12 cellular contexts compared by ENCODE assay signal in the genomic region with DNA sequence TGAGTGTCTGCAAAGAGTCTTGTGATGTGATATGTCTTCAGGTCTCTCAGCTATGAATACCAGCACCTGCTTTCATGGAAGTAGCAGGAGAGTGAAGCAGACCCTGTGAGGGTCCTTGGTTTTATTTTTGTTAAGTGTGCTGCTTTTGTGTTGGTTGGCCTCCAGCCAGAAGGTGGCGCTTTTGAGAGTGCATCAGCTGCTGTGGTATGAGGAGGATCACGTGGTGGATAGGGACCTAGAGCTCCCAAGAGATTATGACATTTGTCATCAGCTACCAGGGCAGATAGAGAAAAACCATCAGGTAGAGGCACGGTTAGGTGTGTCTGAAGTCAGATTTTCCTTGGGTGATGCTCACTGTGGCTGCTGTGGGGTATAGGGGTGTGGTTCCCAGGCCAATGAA.
DNase-seq lines count a peak whose midpoint lies in the region; ATAC-seq and TF ChIP-seq lines count a peak whose summit lies in the region.
"Had no signal": no experiment of that assay in that cellular context is flagged by ENCODE, and none has a peak within 500 bp of the region (broad histone marks: within the 10 kb centered on the region; RNA-seq: fewer than 3 reads in every experiment).

No MANE protein-coding gene starts in this region.

- H3K27me3 ChIP-seq in SK-N-SH (ENCODE audit: insufficient read depth), result no peaks in the 10 kb centered on the region
- no peaks in the 10 kb centered on the region for H3K27me3 ChIP-seq in esophagus squamous epithelium
- H3K27me3 ChIP-seq in GM23248 (replicated peaks; ENCODE audit: insufficient read depth), result no peaks in the 10 kb centered on the region
- H3K27me3 ChIP-seq: body of pancreas, ovary had no signal

- H3K9ac ChIP-seq in SK-N-SH (no peak overlapping the region), GM23248 (no peak overlapping the region)

- DNase-seq in SK-N-SH (no peak), esophagus squamous epithelium (lab: John Stamatoyannopoulos, UW) (no peak), GM23248 (no peak), iPS-NIHi7 (ENCODE audit: extremely low spot score) (no peak)
- DNase-seq: NCI-H1092 treated with DMSO at 0.1 percent for 48 hours, ovary had no signal

- TF ChIP-seq RAD21 in SK-N-SH (IDR thresholded peaks at IDR 0.05; ENCODE audit: low read length), result no peak

- H3K9me2 ChIP-seq in SK-N-SH (no peaks in the 10 kb centered on the region), GM23248 (ENCODE audit: insufficient read depth) (no peaks in the 10 kb centered on the region)

- ATAC-seq in SK-N-SH treated with all-trans-retinoic acid at 6 μM for 48 hours (no peak), HG03097 (IDR thresholded peaks at IDR 0.05; ENCODE audit: low FRiP score, unreplicated experiment) (peak; percentile 80)
- ATAC-seq in stimulated activated memory B cell treated with anti-CD40 and anti-IgM and Interleukin-4, amounts not matched to agents 10 μg/mL and 1 μg/mL and 100 μg/mL, for 72 hours, result peak; percentile 41
- ATAC-seq: body of pancreas had no signal

- WGBS in SK-N-SH (ENCODE audit: low lambda C conversion rate), result 63% methylated on average over 3 of the region's 3 CpGs
- 45 to 58% methylated on average over 2 of the region's 3 CpGs for WGBS in esophagus squamous epithelium, 2 donors
- 0% methylated on average over 2 to 3 of the region's 3 CpGs for WGBS in GM23248 (ENCODE audit: low coverage in 1 of 2, low lambda C conversion rate in 2 of 2, missing lambda C conversion rate in 2 of 2), 2 experiments

- no peak overlapping the region for H2AFZ ChIP-seq in SK-N-SH (ENCODE audit: low read depth)
- H2AFZ ChIP-seq in GM23248, result no peak overlapping the region

- CTCF ChIA-PET in SK-N-SH (lab: Yijun Ruan, JAX), result interaction anchor here (0.6 to 1.8 kb wide), 4 partner anchors 8 to 37 kb away, joined by 3 to 4 read pairs (median 3); no protein-coding TSS in a partner anchor

- H3K36me3 ChIP-seq in SK-N-SH (replicated peaks in 1 of 2; ENCODE audit: control insufficient read depth in 1 of 2, insufficient read depth in 2 of 2, low read length in 1 of 2) (no peaks in the 10 kb centered on the region), esophagus squamous epithelium (no peaks in the 10 kb centered on the region), GM23248 (ENCODE audit: low read depth) (no peaks in the 10 kb centered on the region)
- H3K36me3 ChIP-seq: ovary had no signal

- TF ChIP-seq POLR2A in esophagus squamous epithelium (IDR thresholded peaks at IDR 0.05), result no peak

- POLR2A ChIA-PET in SK-N-SH (lab: Yijun Ruan, JAX), result no interaction called here

- H3K4me2 ChIP-seq in SK-N-SH, result no peak overlapping the region
- H3K4me2 ChIP-seq in GM23248 (ENCODE audit: unreplicated experiment), result no peak overlapping the region

- no peaks in the 10 kb centered on the region for H3K9me3 ChIP-seq in SK-N-SH
- H3K9me3 ChIP-seq in esophagus squamous epithelium, result no peaks in the 10 kb centered on the region
- no peaks in the 10 kb centered on the region for H3K9me3 ChIP-seq in GM23248 (ENCODE audit: low read depth)
- H3K9me3 ChIP-seq: body of pancreas, ovary had no signal

- H3K4me3 Mint-ChIP-seq in stimulated activated memory B cell treated with anti-CD40 and anti-IgM and Interleukin-4, amounts not matched to agents 10 μg/mL and 1 μg/mL and 100 μg/mL, for 72 hours, result no peak overlapping the region
- H3K4me3 Mint-ChIP-seq: stimulated activated naive CD8-positive, alpha-beta T cell treated with anti-CD3 and anti-CD28 coated beads, Interleukin-15, Interleukin-2, amounts not matched to agents 100 ng/mL and 50 ng/mL, for 24 hours had no signal

- intact Hi-C loops in esophagus squamous epithelium (cut with DNase I), result no loop called here

- no peaks in the 10 kb centered on the region for H3K36me3 Mint-ChIP-seq in stimulated activated memory B cell treated with anti-CD40 and anti-IgM and Interleukin-4, amounts not matched to agents 10 μg/mL and 1 μg/mL and 100 μg/mL, for 72 hours

- no peaks in the 10 kb centered on the region for H3K4me1 ChIP-seq in SK-N-SH (ENCODE audit: control insufficient read depth in 1 of 2, insufficient read depth in 2 of 2, low read depth in 1 of 2, low read length in 1 of 2)
- no peaks in the 10 kb centered on the region for H3K4me1 ChIP-seq in esophagus squamous epithelium
- H3K4me1 ChIP-seq in GM23248 (ENCODE audit: insufficient read depth), result no peaks in the 10 kb centered on the region
- H3K4me1 ChIP-seq: body of pancreas had no signal

- TF ChIP-seq CTCF in SK-N-SH (IDR thresholded peaks at IDR 0.05), result peak; percentile 22; the same call in 1 of the 2 replicates
- peak; percentile 16; the same call in 1 of the 2 replicates for TF ChIP-seq CTCF in VCaP (conservative IDR thresholded peaks at IDR 0.05)
- TF ChIP-seq CTCF in esophagus squamous epithelium (IDR thresholded peaks at IDR 0.05), result no peak

- H3K27ac ChIP-seq in SK-N-SH (ENCODE audit: low read depth in 2 of 2, low read length in 1 of 2), result no peak overlapping the region
- H3K27ac ChIP-seq in VCaP, result no peak overlapping the region
- no peak overlapping the region for H3K27ac ChIP-seq in esophagus squamous epithelium
- no peak overlapping the region for H3K27ac ChIP-seq in GM23248
- H3K27ac ChIP-seq: body of pancreas, ovary had no signal

- H3K9me3 Mint-ChIP-seq in stimulated activated memory B cell treated with anti-CD40 and anti-IgM and Interleukin-4, amounts not matched to agents 10 μg/mL and 1 μg/mL and 100 μg/mL, for 72 hours, result peaks cover 12% of the 10 kb centered on the region
- H3K9me3 Mint-ChIP-seq: stimulated activated naive CD8-positive, alpha-beta T cell treated with anti-CD3 and anti-CD28 coated beads, Interleukin-15, Interleukin-2, amounts not matched to agents 100 ng/mL and 50 ng/mL, for 24 hours had no signal

- H3K4me3 ChIP-seq in SK-N-SH (ENCODE audit: low read depth in 2 of 2, low read length in 1 of 2) (no peak overlapping the region), esophagus squamous epithelium (no peak overlapping the region), GM23248 (no peak overlapping the region)
- H3K4me3 ChIP-seq: body of pancreas, ovary had no signal

- H3K27ac Mint-ChIP-seq in stimulated activated memory B cell treated with anti-CD40 and anti-IgM and Interleukin-4, amounts not matched to agents 10 μg/mL and 1 μg/mL and 100 μg/mL, for 72 hours, result no peak overlapping the region
- H3K27ac Mint-ChIP-seq: stimulated activated naive CD8-positive, alpha-beta T cell treated with anti-CD3 and anti-CD28 coated beads, Interleukin-15, Interleukin-2, amounts not matched to agents 100 ng/mL and 50 ng/mL, for 24 hours had no signal

- H3K79me2 ChIP-seq in SK-N-SH (ENCODE audit: insufficient read depth) (no peaks in the 10 kb centered on the region), GM23248 (ENCODE audit: insufficient read depth) (no peaks in the 10 kb centered on the region)

- TF ChIP-seq EP300 in SK-N-SH (IDR thresholded peaks at IDR 0.05; ENCODE audit: borderline replicate concordance in 1 of 2, low read depth in 1 of 2, low read length in 1 of 2), result no peak

- H4K20me1 ChIP-seq in SK-N-SH (ENCODE audit: insufficient read depth) (no peaks in the 10 kb centered on the region), GM23248 (ENCODE audit: insufficient read depth) (no peaks in the 10 kb centered on the region)

- H3F3A ChIP-seq in SK-N-SH (replicated peaks; ENCODE audit: insufficient read depth), result no peaks in the 10 kb centered on the region
- no peaks in the 10 kb centered on the region for H3F3A ChIP-seq in GM23248 (ENCODE audit: insufficient read depth)

- H3K27me3 Mint-ChIP-seq in stimulated activated memory B cell treated with anti-CD40 and anti-IgM and Interleukin-4, amounts not matched to agents 10 μg/mL and 1 μg/mL and 100 μg/mL, for 72 hours, result no peaks in the 10 kb centered on the region
- H3K27me3 Mint-ChIP-seq: stimulated activated naive CD8-positive, alpha-beta T cell treated with anti-CD3 and anti-CD28 coated beads, Interleukin-15, Interleukin-2, amounts not matched to agents 100 ng/mL and 50 ng/mL, for 24 hours had no signal

- peaks cover 6% of the 10 kb centered on the region for H3K4me1 Mint-ChIP-seq in stimulated activated memory B cell treated with anti-CD40 and anti-IgM and Interleukin-4, amounts not matched to agents 10 μg/mL and 1 μg/mL and 100 μg/mL, for 72 hours

- in situ Hi-C loops in GM23248 (cut with MboI), result no loop called here

TF ChIP-seq in SK-N-SH, 30 proteins besides CTCF, POLR2A, EP300 and RAD21 (continues in another document):
- TF ChIP-seq MXI1 (IDR thresholded peaks at IDR 0.05; ENCODE audit: low read depth, low read length), result no peak
- TF ChIP-seq GABPA (IDR thresholded peaks at IDR 0.05; ENCODE audit: low read depth), result no peak
- TF ChIP-seq, protein P1, sequence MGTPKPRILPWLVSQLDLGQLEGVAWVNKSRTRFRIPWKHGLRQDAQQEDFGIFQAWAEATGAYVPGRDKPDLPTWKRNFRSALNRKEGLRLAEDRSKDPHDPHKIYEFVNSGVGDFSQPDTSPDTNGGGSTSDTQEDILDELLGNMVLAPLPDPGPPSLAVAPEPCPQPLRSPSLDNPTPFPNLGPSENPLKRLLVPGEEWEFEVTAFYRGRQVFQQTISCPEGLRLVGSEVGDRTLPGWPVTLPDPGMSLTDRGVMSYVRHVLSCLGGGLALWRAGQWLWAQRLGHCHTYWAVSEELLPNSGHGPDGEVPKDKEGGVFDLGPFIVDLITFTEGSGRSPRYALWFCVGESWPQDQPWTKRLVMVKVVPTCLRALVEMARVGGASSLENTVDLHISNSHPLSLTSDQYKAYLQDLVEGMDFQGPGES (IDR thresholded peaks at IDR 0.05; ENCODE audit: low read depth, low read length), result no peak
- no peak for TF ChIP-seq SIN3A (IDR thresholded peaks at IDR 0.05; ENCODE audit: borderline replicate concordance, low read depth, low read length)
- TF ChIP-seq RCOR1 (IDR thresholded peaks at IDR 0.05; ENCODE audit: low read length), result no peak
- TF ChIP-seq YY1 (IDR thresholded peaks at IDR 0.05; ENCODE audit: low read depth), result no peak

TF ChIP-seq in SK-N-SH treated with all-trans-retinoic acid at 6 μM for 48 hours, 23 proteins besides CTCF, POLR2A, EP300 and RAD21:
- no peak for TF ChIP-seq TCF4 (CRISPR knock-in tag; IDR thresholded peaks at IDR 0.05; ENCODE audit: borderline replicate concordance)
- no peak for TF ChIP-seq ESRRG (CRISPR knock-in tag; IDR thresholded peaks at IDR 0.05)
- no peak for TF ChIP-seq OSR1 (CRISPR knock-in tag; IDR thresholded peaks at IDR 0.05)

Comparison
In these comparisons a context has a peak if more than half of its experiments do, and no peak if none do; other contexts are left out.
1. CTCF ChIP-seq: peak in SK-N-SH (single experiment) and VCaP (single experiment); none in esophagus squamous epithelium (0 of 6).